In the genomic region with DNA sequence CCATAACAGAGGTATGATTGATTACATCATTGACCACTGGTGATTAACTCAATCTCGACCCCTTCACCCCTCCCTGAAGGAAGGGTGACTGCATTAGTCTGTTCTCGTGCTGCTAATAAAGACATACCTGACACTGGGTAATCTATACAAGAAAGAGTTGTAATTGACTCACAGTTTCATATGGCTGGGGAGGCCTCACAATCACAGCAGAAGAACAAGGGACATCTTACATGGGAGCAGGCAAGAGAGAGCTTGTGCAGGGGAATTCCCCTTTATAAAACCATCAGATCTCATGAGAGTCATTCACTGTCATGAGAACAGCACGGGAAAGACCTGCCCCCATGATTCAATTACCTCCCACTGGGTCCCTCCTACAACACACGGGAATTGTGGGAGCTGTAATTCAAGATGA, we compare ENCODE assay signal across 16 cellular contexts. TPM values are rescaled to one million over a fixed set of nuclear protein-coding genes. Genes with fewer than 3 reads are reported as not detected.
DNase-seq lines count a peak whose midpoint lies in the region; ATAC-seq and TF ChIP-seq lines count a peak whose summit lies in the region.
"Had no signal": no experiment of that assay in that cellular context is flagged by ENCODE, and none has a peak within 500 bp of the region (broad histone marks: within the 10 kb centered on the region; RNA-seq: fewer than 3 reads in every experiment).

No MANE protein-coding gene starts in this region.

- H3K79me2 ChIP-seq in Karpas-422 (ENCODE audit: low read length): no peaks in the 10 kb centered on the region

- peaks cover 21% of the 10 kb centered on the region for H3K4me1 ChIP-seq in HEK293 (ENCODE audit: control insufficient read depth, insufficient read depth, low read length)
- H3K4me1 ChIP-seq in Karpas-422 (ENCODE audit: low read length): peaks cover 34% of the 10 kb centered on the region
- no peaks in the 10 kb centered on the region for H3K4me1 ChIP-seq in CD8-positive, alpha-beta memory T cell (ENCODE audit: insufficient read depth, low read length)

- CTCF ChIA-PET in activated CD8-positive, alpha-beta T cell treated with anti-CD3 and anti-CD28 coated beads for 36 hours (lab: Charles Lee): interaction anchor here (1.0 kb wide), 1 partner anchor 9 kb away, joined by 4 read pairs; no protein-coding TSS in a partner anchor
- CTCF ChIA-PET in activated CD8-positive, alpha-beta T cell treated with anti-CD3 and anti-CD28 coated beads, Interleukin-2, amount 10 ng/mL, durations not matched to agents 7 days and 5 days (lab: Charles Lee): no interaction called here
- CTCF ChIA-PET in HEK293 (lab: Yijun Ruan, JAX): interaction anchor here (0.9 kb wide), 1 partner anchor 9 kb away, joined by 3 read pairs; no protein-coding TSS in a partner anchor
- CTCF ChIA-PET in CD8-positive, alpha-beta memory T cell (lab: Charles Lee): no interaction called here

- H4K20me1 ChIP-seq in Karpas-422 (ENCODE audit: insufficient read depth, low read depth, low read length): no peaks in the 10 kb centered on the region

- H3K36me3 Mint-ChIP-seq in activated CD8-positive, alpha-beta T cell treated with anti-CD3 and anti-CD28 coated beads for 36 hours (ENCODE audit: low read depth): no peaks in the 10 kb centered on the region
- no peaks in the 10 kb centered on the region for H3K36me3 Mint-ChIP-seq in activated CD8-positive, alpha-beta T cell treated with anti-CD3 and anti-CD28 coated beads, Interleukin-2, amount 10 ng/mL, durations not matched to agents 7 days and 5 days (ENCODE audit: low read depth)
- H3K36me3 Mint-ChIP-seq in stimulated activated effector memory CD8-positive, alpha-beta T cell treated with anti-CD3 and anti-CD28 coated beads, Interleukin-12 subunit alpha, Interleukin-12 subunit beta, amount 100 ng/mL, for 72 hours: no peaks in the 10 kb centered on the region
- no peaks in the 10 kb centered on the region for H3K36me3 Mint-ChIP-seq in CD14-positive monocyte
- H3K36me3 Mint-ChIP-seq in CD8-positive, alpha-beta memory T cell: no peaks in the 10 kb centered on the region

- no peak for TF ChIP-seq CTCF in activated CD8-positive, alpha-beta T cell treated with anti-CD3 and anti-CD28 coated beads for 36 hours (IDR thresholded peaks at IDR 0.05)
- TF ChIP-seq CTCF in HEK293 (tag by site-specific recombination; IDR thresholded peaks at IDR 0.05) (no peak), CD14-positive monocyte (IDR thresholded peaks at IDR 0.05) (no peak)

- no peak overlapping the region for H3K9ac ChIP-seq in Karpas-422 (ENCODE audit: low read length)
- H3K9ac ChIP-seq: GM23248, SK-N-SH had no signal

- H3K9me2 ChIP-seq in Karpas-422 (replicated peaks; ENCODE audit: insufficient read depth, low read length): no peaks in the 10 kb centered on the region
- H3K9me2 ChIP-seq: SK-N-SH had no signal

- DNase-seq in activated CD8-positive, alpha-beta T cell treated with anti-CD3 and anti-CD28 coated beads for 36 hours: peak; percentile 14
- DNase-seq in activated CD8-positive, alpha-beta T cell treated with anti-CD3 and anti-CD28 coated beads, Interleukin-2, amount 10 ng/mL, durations not matched to agents 7 days and 5 days: no peak
- DNase-seq in stimulated activated effector memory CD8-positive, alpha-beta T cell treated with anti-CD3 and anti-CD28 coated beads, Interleukin-12 subunit alpha, Interleukin-12 subunit beta, amount 100 ng/mL, for 72 hours (ENCODE audit: low spot score in 2 of 2): no peak
- DNase-seq in Karpas-422: no peak
- no peak for DNase-seq in CD14-positive monocyte (ENCODE audit: low spot score)
- DNase-seq in CD8-positive, alpha-beta memory T cell: no peak
- DNase-seq: ACHN; activated CD8-positive, alpha-beta memory T cell treated with anti-CD3 and anti-CD28 coated beads for 24 hours; erythroblast; GM23248; occipital lobe; SK-N-SH had no signal

- H3K27ac Mint-ChIP-seq in activated CD8-positive, alpha-beta T cell treated with anti-CD3 and anti-CD28 coated beads for 36 hours: no peak overlapping the region
- no peak overlapping the region for H3K27ac Mint-ChIP-seq in activated CD8-positive, alpha-beta T cell treated with anti-CD3 and anti-CD28 coated beads, Interleukin-2, amount 10 ng/mL, durations not matched to agents 7 days and 5 days
- no peak overlapping the region for H3K27ac Mint-ChIP-seq in stimulated activated effector memory CD8-positive, alpha-beta T cell treated with anti-CD3 and anti-CD28 coated beads, Interleukin-12 subunit alpha, Interleukin-12 subunit beta, amount 100 ng/mL, for 72 hours
- H3K27ac Mint-ChIP-seq in CD14-positive monocyte: peak overlapping the region in 1 of 7 donors; percentile 73
- peak overlapping the region in 1 of 8 donors; percentile 20 for H3K27ac Mint-ChIP-seq in CD8-positive, alpha-beta memory T cell

- no peak overlapping the region for H2AFZ ChIP-seq in Karpas-422 (ENCODE audit: low read length)
- H2AFZ ChIP-seq: GM23248 had no signal

- POLR2A ChIA-PET in activated CD8-positive, alpha-beta T cell treated with anti-CD3 and anti-CD28 coated beads for 36 hours (lab: Charles Lee): no interaction called here
- POLR2A ChIA-PET in activated CD8-positive, alpha-beta T cell treated with anti-CD3 and anti-CD28 coated beads, Interleukin-2, amount 10 ng/mL, durations not matched to agents 7 days and 5 days (lab: Charles Lee): no interaction called here
- POLR2A ChIA-PET in HEK293 (lab: Yijun Ruan, JAX): no interaction called here
- POLR2A ChIA-PET in CD8-positive, alpha-beta memory T cell (lab: Charles Lee): no interaction called here

- H3K4me3 ChIP-seq in HEK293 (ENCODE audit: low read depth, low read length): no peak overlapping the region
- no peak overlapping the region for H3K4me3 ChIP-seq in Karpas-422 (ENCODE audit: low read length)
- no peak overlapping the region for H3K4me3 ChIP-seq in CD8-positive, alpha-beta memory T cell (ENCODE audit: low read length)
- H3K4me3 ChIP-seq: GM23248, tibial nerve had no signal

- H3K4me2 ChIP-seq in Karpas-422 (ENCODE audit: low read depth, low read length, poor library complexity, severe bottlenecking): no peak overlapping the region
- H3K4me2 ChIP-seq: SK-N-SH had no signal

- H3K9me3 ChIP-seq in HEK293 (ENCODE audit: control insufficient read depth, insufficient read depth, low read depth, low read length) (no peaks in the 10 kb centered on the region), Karpas-422 (ENCODE audit: low read length) (no peaks in the 10 kb centered on the region)
- no peaks in the 10 kb centered on the region for H3K9me3 ChIP-seq in CD8-positive, alpha-beta memory T cell (ENCODE audit: low read length)
- H3K9me3 ChIP-seq: SK-N-SH, tibial nerve had no signal

- H3K27me3 ChIP-seq in Karpas-422 (ENCODE audit: low read length): no peaks in the 10 kb centered on the region
- no peaks in the 10 kb centered on the region for H3K27me3 ChIP-seq in CD8-positive, alpha-beta memory T cell (ENCODE audit: insufficient read depth, low read length, poor library complexity, severe bottlenecking)
- H3K27me3 ChIP-seq: tibial nerve had no signal

- H3K4me3 Mint-ChIP-seq in activated CD8-positive, alpha-beta T cell treated with anti-CD3 and anti-CD28 coated beads for 36 hours: no peak overlapping the region
- H3K4me3 Mint-ChIP-seq in activated CD8-positive, alpha-beta T cell treated with anti-CD3 and anti-CD28 coated beads, Interleukin-2, amount 10 ng/mL, durations not matched to agents 7 days and 5 days: no peak overlapping the region
- no peak overlapping the region for H3K4me3 Mint-ChIP-seq in stimulated activated effector memory CD8-positive, alpha-beta T cell treated with anti-CD3 and anti-CD28 coated beads, Interleukin-12 subunit alpha, Interleukin-12 subunit beta, amount 100 ng/mL, for 72 hours
- no peak overlapping the region for H3K4me3 Mint-ChIP-seq in CD14-positive monocyte
- H3K4me3 Mint-ChIP-seq in CD8-positive, alpha-beta memory T cell: no peak overlapping the region

- H3K36me3 ChIP-seq in HEK293 (ENCODE audit: control insufficient read depth in 2 of 2, insufficient read depth in 1 of 2, low read length in 2 of 2): no peaks in the 10 kb centered on the region
- no peaks in the 10 kb centered on the region for H3K36me3 ChIP-seq in Karpas-422 (ENCODE audit: insufficient read depth, low read length)
- no peaks in the 10 kb centered on the region for H3K36me3 ChIP-seq in CD8-positive, alpha-beta memory T cell (ENCODE audit: insufficient read depth, low read length)
- H3K36me3 ChIP-seq: tibial nerve had no signal

- H3K4me1 Mint-ChIP-seq in activated CD8-positive, alpha-beta T cell treated with anti-CD3 and anti-CD28 coated beads for 36 hours (ENCODE audit: low read depth): peaks cover 6% of the 10 kb centered on the region
- no peaks in the 10 kb centered on the region for H3K4me1 Mint-ChIP-seq in activated CD8-positive, alpha-beta T cell treated with anti-CD3 and anti-CD28 coated beads, Interleukin-2, amount 10 ng/mL, durations not matched to agents 7 days and 5 days (ENCODE audit: low read depth)
- peaks cover 26% of the 10 kb centered on the region for H3K4me1 Mint-ChIP-seq in stimulated activated effector memory CD8-positive, alpha-beta T cell treated with anti-CD3 and anti-CD28 coated beads, Interleukin-12 subunit alpha, Interleukin-12 subunit beta, amount 100 ng/mL, for 72 hours
- H3K4me1 Mint-ChIP-seq in CD14-positive monocyte: peaks cover 4% of the 10 kb centered on the region
- H3K4me1 Mint-ChIP-seq in CD8-positive, alpha-beta memory T cell: peaks cover 8 to 18% (median 18%) of the 10 kb centered on the region in 3 donors

- ATAC-seq in activated CD8-positive, alpha-beta T cell treated with anti-CD3 and anti-CD28 coated beads for 36 hours: peak; percentile 88
- ATAC-seq in activated CD8-positive, alpha-beta T cell treated with anti-CD3 and anti-CD28 coated beads, Interleukin-2, amount 10 ng/mL, durations not matched to agents 7 days and 5 days: no peak
- ATAC-seq in HG03460 (IDR thresholded peaks at IDR 0.05; ENCODE audit: unreplicated experiment): peak; percentile 73
- peak; percentile 92 for ATAC-seq in stimulated activated effector memory CD8-positive, alpha-beta T cell treated with anti-CD3 and anti-CD28 coated beads, Interleukin-12 subunit alpha, Interleukin-12 subunit beta, amount 100 ng/mL, for 72 hours

- intact Hi-C loops in activated CD8-positive, alpha-beta T cell treated with anti-CD3 and anti-CD28 coated beads for 36 hours (cut with micrococcal nuclease): no loop called here
- intact Hi-C loops in CD14-positive monocyte (cut with micrococcal nuclease): no loop called here

- H3K9me3 Mint-ChIP-seq in activated CD8-positive, alpha-beta T cell treated with anti-CD3 and anti-CD28 coated beads for 36 hours: no peaks in the 10 kb centered on the region
- H3K9me3 Mint-ChIP-seq in activated CD8-positive, alpha-beta T cell treated with anti-CD3 and anti-CD28 coated beads, Interleukin-2, amount 10 ng/mL, durations not matched to agents 7 days and 5 days (ENCODE audit: insufficient read depth): no peaks in the 10 kb centered on the region
- H3K9me3 Mint-ChIP-seq in stimulated activated effector memory CD8-positive, alpha-beta T cell treated with anti-CD3 and anti-CD28 coated beads, Interleukin-12 subunit alpha, Interleukin-12 subunit beta, amount 100 ng/mL, for 72 hours: no peaks in the 10 kb centered on the region
- H3K9me3 Mint-ChIP-seq in CD14-positive monocyte: no peaks in the 10 kb centered on the region
- H3K9me3 Mint-ChIP-seq in CD8-positive, alpha-beta memory T cell: no peaks in the 10 kb centered on the region

- H3K27me3 Mint-ChIP-seq in activated CD8-positive, alpha-beta T cell treated with anti-CD3 and anti-CD28 coated beads for 36 hours: peaks cover 2% of the 10 kb centered on the region
- H3K27me3 Mint-ChIP-seq in activated CD8-positive, alpha-beta T cell treated with anti-CD3 and anti-CD28 coated beads, Interleukin-2, amount 10 ng/mL, durations not matched to agents 7 days and 5 days (ENCODE audit: low read depth): peaks cover 19% of the 10 kb centered on the region
- H3K27me3 Mint-ChIP-seq in CD14-positive monocyte (ENCODE audit: low read depth in 3 of 3): peaks cover 2 to 4% (median 2%) of the 10 kb centered on the region in 3 donors
- peaks cover 0 to 25% of the 10 kb centered on the region in 2 donors for H3K27me3 Mint-ChIP-seq in CD8-positive, alpha-beta memory T cell

- H3K27ac ChIP-seq in HEK293 (ENCODE audit: extremely low read depth, low read depth, low read length): no peak overlapping the region
- no peak overlapping the region for H3K27ac ChIP-seq in Karpas-422 (ENCODE audit: low read length)
- H3K27ac ChIP-seq in CD8-positive, alpha-beta memory T cell (ENCODE audit: low read depth, low read length): no peak overlapping the region
- H3K27ac ChIP-seq: GM23248, tibial nerve had no signal

RNA-seq across cellular contexts. Expression of a gene that starts 55.9 kb away (rescaled TPM):
- under 1 TPM; 0.11 to 0.25 TPM for total RNA-seq in activated CD8-positive, alpha-beta T cell treated with anti-CD3 and anti-CD28 coated beads for 36 hours
- total RNA-seq in activated CD8-positive, alpha-beta T cell treated with anti-CD3 and anti-CD28 coated beads, Interleukin-2, amount 10 ng/mL, durations not matched to agents 7 days and 5 days: under 1 TPM; 0.18 to 0.60 TPM
- 0.79 and 0.82 TPM in 2 replicates for total RNA-seq in Karpas-422 (2014; rRNA removed; shearing (Covaris generic); ENCODE audit: low replicate concordance)
- 10 to 100 TPM in 1 of 2 donors, 1 to 10 TPM in 1; 7.1 to 14.7 TPM for polyA plus RNA-seq in CD14-positive monocyte
- total RNA-seq in CD8-positive, alpha-beta memory T cell: under 1 TPM; 0.18 TPM
- polyA plus RNA-seq in CD8-positive, alpha-beta memory T cell: 0.41 TPM
- total RNA-seq: NCI-H460 had no signal

Comparison
In these comparisons a context has a peak if more than half of its experiments do, and no peak if none do; other contexts are left out.
1. CTCF ChIA-PET loops: an anchor here in activated CD8-positive, alpha-beta T cell treated with anti-CD3 and anti-CD28 coated beads for 36 hours (1.0 kb wide) and HEK293 (0.9 kb wide); none called in activated CD8-positive, alpha-beta T cell treated with anti-CD3 and anti-CD28 coated beads, Interleukin-2, amount 10 ng/mL, durations not matched to agents 7 days and 5 days and CD8-positive, alpha-beta memory T cell.